ENCODE assay signal across 13 cellular contexts in the genomic region with DNA sequence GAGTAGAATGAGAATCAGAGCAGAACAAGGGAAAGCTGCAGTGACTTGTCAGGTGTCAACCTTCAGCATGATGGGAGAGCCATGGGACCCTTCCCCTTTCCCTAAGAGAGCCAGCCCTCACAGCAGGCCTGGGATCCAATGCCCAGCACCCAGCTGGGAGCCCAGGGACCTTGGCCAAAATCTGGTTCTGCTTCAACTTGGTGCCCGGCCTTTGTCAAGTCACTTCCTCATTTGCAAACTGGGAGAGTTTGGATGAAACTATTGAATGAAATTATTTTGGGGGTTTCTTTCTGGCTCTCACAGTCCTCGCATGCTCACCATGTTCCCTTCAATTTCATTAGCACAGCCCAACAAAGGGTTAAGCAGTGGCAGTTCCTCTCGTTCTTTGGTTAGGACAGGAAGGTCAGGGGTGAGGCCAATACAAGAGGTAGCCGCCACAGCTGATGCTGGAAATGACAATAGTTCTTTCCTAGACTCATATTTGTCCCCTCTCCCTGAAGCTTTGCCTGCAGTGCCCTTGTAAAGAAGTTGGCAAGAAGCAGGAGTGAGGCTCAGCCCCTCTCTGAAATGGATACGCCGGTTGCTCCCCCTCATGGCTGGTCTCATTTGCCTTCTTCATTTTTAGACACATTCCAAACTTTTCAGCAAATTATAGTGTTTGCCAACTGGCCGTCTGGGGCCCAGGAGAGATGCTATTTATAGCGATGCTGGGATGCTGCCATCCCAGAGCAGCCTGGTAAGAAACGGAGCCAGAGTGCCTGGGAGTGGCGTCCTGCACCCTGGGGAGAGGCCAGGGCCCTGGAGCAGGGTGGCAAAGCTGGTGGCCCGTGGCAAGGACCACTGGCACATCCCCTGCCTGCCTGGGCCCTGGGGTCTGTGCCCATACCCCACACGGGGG. TPM values are rescaled to one million over a fixed set of nuclear protein-coding genes. Genes with fewer than 3 reads are reported as not detected.
DNase-seq lines count a peak whose midpoint lies in the region; ATAC-seq and TF ChIP-seq lines count a peak whose summit lies in the region.
"Had no signal": no experiment of that assay in that cellular context is flagged by ENCODE, and none has a peak within 500 bp of the region (broad histone marks: within the 10 kb centered on the region; RNA-seq: fewer than 3 reads in every experiment).

No MANE protein-coding gene starts in this region.

- no peaks in the 10 kb centered on the region for H3K9me2 ChIP-seq in GM23338 (ENCODE audit: insufficient read depth)

- H3K27ac ChIP-seq in GM23338 (ENCODE audit: low read depth) (no peak overlapping the region), ascending aorta (peak overlapping the region; percentile 75 to 85), heart right ventricle (peak overlapping the region in 8 of 10 donors; percentile 30 to 81 (median 62))
- H3K27ac ChIP-seq: KMS-11 had no signal

- no peaks in the 10 kb centered on the region for H3K27me3 ChIP-seq in GM23338 (ENCODE audit: insufficient read depth)
- H3K27me3 ChIP-seq in ascending aorta = no peaks in the 10 kb centered on the region
- H3K27me3 ChIP-seq in heart right ventricle = peaks cover 0 to 9% (median 0%) of the 10 kb centered on the region in 7 donors

- peaks cover 23% of the 10 kb centered on the region for H3K27me3 Mint-ChIP-seq in GM23338 (ENCODE audit: insufficient read depth, low read depth, poor library complexity)

- WGBS in heart right ventricle, 2 donors = 24 to 25% methylated on average over 12 of the region's 12 CpGs

- H3K4me1 ChIP-seq in GM23338 (ENCODE audit: insufficient read depth) (peaks cover 9% of the 10 kb centered on the region; the same call in 1 of the 2 replicates), ascending aorta (peaks cover 8 to 52% of the 10 kb centered on the region in 2 donors), heart right ventricle (peaks cover 3 to 17% (median 14%) of the 10 kb centered on the region in 9 donors)

- no peak for DNase-seq in GM23338 (ENCODE audit: low spot score)
- peak in 1 of 2 donors; percentile 81 for DNase-seq in ascending aorta (ENCODE audit: low spot score in 2 of 2)
- peak; percentile 38 to 54 for DNase-seq in heart right ventricle
- peak; percentile 40 for DNase-seq in superior temporal gyrus (ENCODE audit: extremely low spot score)
- DNase-seq in NCI-H82 treated with DMSO at 0.1 percent for 48 hours (lab: John Stamatoyannopoulos, UW; ENCODE audit: unreplicated experiment) = no peak
- no peak for DNase-seq in midbrain (lab: John Stamatoyannopoulos, UW)
- no peak for DNase-seq in foreskin melanocyte
- DNase-seq: DMS 273 treated with DMSO at 0.1 percent for 48 hours had no signal

- intact Hi-C loops in ascending aorta (cut with DNase I) (loop anchor here (2.0 kb wide), 1 partner anchor 25 kb away; no protein-coding TSS in a partner anchor), heart right ventricle (cut with DNase I) (loop anchor here in 7 of 10 donors (1.0 to 10.0 kb wide), 4 partner anchors 63 to 149 kb away; a partner anchor contains a TSS)

- no peak overlapping the region for H3K4me3 ChIP-seq in GM23338
- no peak overlapping the region for H3K4me3 ChIP-seq in ascending aorta
- no peak overlapping the region for H3K4me3 ChIP-seq in heart right ventricle

- H4K20me1 ChIP-seq in GM23338 (replicated peaks; ENCODE audit: insufficient read depth) = no peaks in the 10 kb centered on the region

- H3K4me2 ChIP-seq in GM23338 = no peak overlapping the region
- H3K4me2 ChIP-seq: KMS-11 had no signal

- no peaks in the 10 kb centered on the region for H3K9me3 ChIP-seq in ascending aorta
- no peaks in the 10 kb centered on the region for H3K9me3 ChIP-seq in heart right ventricle

- no peaks in the 10 kb centered on the region; the same call in 2 of the 3 replicates for H3K9me3 Mint-ChIP-seq in GM23338

- TF ChIP-seq CTCF in GM23338 (conservative IDR thresholded peaks at IDR 0.05; ENCODE audit: low read depth in 2 of 2) (no peak), ascending aorta (IDR thresholded peaks at IDR 0.05) (no peak), heart right ventricle (IDR thresholded peaks at IDR 0.05) (no peak)

- H3K36me3 ChIP-seq in GM23338 (ENCODE audit: insufficient read depth) = no peaks in the 10 kb centered on the region
- H3K36me3 ChIP-seq in ascending aorta = no peaks in the 10 kb centered on the region
- H3K36me3 ChIP-seq in heart right ventricle = no peaks in the 10 kb centered on the region

- H3K4me3 Mint-ChIP-seq in GM23338 = no peak overlapping the region
- H3K4me3 Mint-ChIP-seq: activated naive CD8-positive, alpha-beta T cell had no signal

- H2AFZ ChIP-seq in GM23338 = peak overlapping the region; percentile 81

- no peaks in the 10 kb centered on the region for H3K79me2 ChIP-seq in GM23338 (replicated peaks; ENCODE audit: insufficient read depth)

- H3K36me3 Mint-ChIP-seq in GM23338 (ENCODE audit: low read depth) = no peaks in the 10 kb centered on the region; the same call in 2 of the 3 replicates
- H3K36me3 Mint-ChIP-seq: activated naive CD8-positive, alpha-beta T cell had no signal

- ATAC-seq in GM23338 (no peak), heart right ventricle (peak; percentile 54 to 93 (median 80)), GM18502 (IDR thresholded peaks at IDR 0.05; ENCODE audit: poor library complexity, unreplicated experiment) (no peak)
- ATAC-seq: HCT116 had no signal

- no peak overlapping the region for H3K27ac Mint-ChIP-seq in GM23338
- H3K27ac Mint-ChIP-seq: activated naive CD8-positive, alpha-beta T cell had no signal

- no peaks in the 10 kb centered on the region for H3F3A ChIP-seq in GM23338 (replicated peaks; ENCODE audit: low read depth)

- H3K4me1 Mint-ChIP-seq in GM23338 = peaks cover 20% of the 10 kb centered on the region

TF ChIP-seq in GM23338, 12 proteins besides CTCF, POLR2A, EP300 and RAD21 (continues in another document):
- TF ChIP-seq, protein P1, sequence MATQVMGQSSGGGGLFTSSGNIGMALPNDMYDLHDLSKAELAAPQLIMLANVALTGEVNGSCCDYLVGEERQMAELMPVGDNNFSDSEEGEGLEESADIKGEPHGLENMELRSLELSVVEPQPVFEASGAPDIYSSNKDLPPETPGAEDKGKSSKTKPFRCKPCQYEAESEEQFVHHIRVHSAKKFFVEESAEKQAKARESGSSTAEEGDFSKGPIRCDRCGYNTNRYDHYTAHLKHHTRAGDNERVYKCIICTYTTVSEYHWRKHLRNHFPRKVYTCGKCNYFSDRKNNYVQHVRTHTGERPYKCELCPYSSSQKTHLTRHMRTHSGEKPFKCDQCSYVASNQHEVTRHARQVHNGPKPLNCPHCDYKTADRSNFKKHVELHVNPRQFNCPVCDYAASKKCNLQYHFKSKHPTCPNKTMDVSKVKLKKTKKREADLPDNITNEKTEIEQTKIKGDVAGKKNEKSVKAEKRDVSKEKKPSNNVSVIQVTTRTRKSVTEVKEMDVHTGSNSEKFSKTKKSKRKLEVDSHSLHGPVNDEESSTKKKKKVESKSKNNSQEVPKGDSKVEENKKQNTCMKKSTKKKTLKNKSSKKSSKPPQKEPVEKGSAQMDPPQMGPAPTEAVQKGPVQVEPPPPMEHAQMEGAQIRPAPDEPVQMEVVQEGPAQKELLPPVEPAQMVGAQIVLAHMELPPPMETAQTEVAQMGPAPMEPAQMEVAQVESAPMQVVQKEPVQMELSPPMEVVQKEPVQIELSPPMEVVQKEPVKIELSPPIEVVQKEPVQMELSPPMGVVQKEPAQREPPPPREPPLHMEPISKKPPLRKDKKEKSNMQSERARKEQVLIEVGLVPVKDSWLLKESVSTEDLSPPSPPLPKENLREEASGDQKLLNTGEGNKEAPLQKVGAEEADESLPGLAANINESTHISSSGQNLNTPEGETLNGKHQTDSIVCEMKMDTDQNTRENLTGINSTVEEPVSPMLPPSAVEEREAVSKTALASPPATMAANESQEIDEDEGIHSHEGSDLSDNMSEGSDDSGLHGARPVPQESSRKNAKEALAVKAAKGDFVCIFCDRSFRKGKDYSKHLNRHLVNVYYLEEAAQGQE (IDR thresholded peaks at IDR 0.05; ENCODE audit: unreplicated experiment) = no peak
- no peak for TF ChIP-seq EZH2phosphoT487 (IDR thresholded peaks at IDR 0.05; ENCODE audit: unreplicated experiment)
- no peak for TF ChIP-seq JUNB (IDR thresholded peaks at IDR 0.05; ENCODE audit: unreplicated experiment)

RNA-seq across cellular contexts. Expression of a gene that starts 34.5 kb away (rescaled TPM):
- total RNA-seq in GM23338 (2014; rRNA removed; shearing (Covaris generic)) = not detected in 2 replicates
- not detected in 2 replicates for polyA plus RNA-seq in GM23338 (2016; fragmentation: Nextera tagmentation; extraction: Ambion mirVana)
- 17.8 TPM for total RNA-seq in ascending aorta
- 10 to 100 TPM in 8 of 10 donors, 1 to 10 TPM in 2; 6.4 to 20.7 (median 12.3) TPM for total RNA-seq in heart right ventricle
- 10 to 100 TPM; 17.0 to 25.3 TPM for polyA plus RNA-seq in heart right ventricle
- total RNA-seq: renal cortical epithelial cell had no signal

Comparison
In these comparisons a context has a peak if more than half of its experiments do, and no peak if none do; other contexts are left out.
1. ATAC-seq: peak in heart right ventricle (8 of 8); none in GM23338 (single experiment) and GM18502 (single experiment).
2. DNase-seq: peak in heart right ventricle (2 of 2) and superior temporal gyrus (single experiment); none in GM23338 (single experiment), NCI-H82 treated with DMSO at 0.1 percent for 48 hours (single experiment), midbrain (single experiment) and foreskin melanocyte (single experiment).